In genomic region chr7:65927489-65928448, GRCh38 we compare ENCODE assay signal across 21 cellular contexts. TPM values are rescaled to one million over a fixed set of nuclear protein-coding genes. Genes with fewer than 3 reads are reported as not detected.
DNase-seq lines count a peak whose midpoint lies in the region; ATAC-seq, FAIRE-seq and TF ChIP-seq lines count a peak whose summit lies in the region.
"Had no signal": no experiment of that assay in that cellular context is flagged by ENCODE, and none has a peak within 500 bp of the region (broad histone marks: within the 10 kb centered on the region; RNA-seq: fewer than 3 reads in every experiment).

No MANE protein-coding gene starts in this region.

- H3K9me3 ChIP-seq in CD8-positive, alpha-beta memory T cell (ENCODE audit: low read length) = no peaks in the 10 kb centered on the region
- H3K9me3 ChIP-seq in K562 (replicated peaks; ENCODE audit: control insufficient read depth, insufficient read depth, low read depth, low read length) = no peaks in the 10 kb centered on the region
- H3K9me3 ChIP-seq: adrenal gland, neutrophil, suprapubic skin had no signal

- in situ Hi-C loops in K562 (cut with MboI) = no loop called here

- POLR2A ChIA-PET in CD8-positive, alpha-beta memory T cell (lab: Charles Lee) = no interaction called here
- POLR2A ChIA-PET in HEK293T (lab: Yijun Ruan, JAX) = no interaction called here
- POLR2A ChIA-PET in K562 (lab: Yijun Ruan, JAX) = no interaction called here

- no peak overlapping the region for H3K4me3 ChIP-seq in CD8-positive, alpha-beta memory T cell (ENCODE audit: low read length)
- H3K4me3 ChIP-seq in K562 = peak overlapping the region; percentile 19
- H3K4me3 ChIP-seq: adrenal gland, dorsolateral prefrontal cortex, suprapubic skin had no signal

- H4K20me1 ChIP-seq in K562 (replicated peaks; ENCODE audit: control insufficient read depth, insufficient read depth, low read length) = peaks cover 2% of the 10 kb centered on the region; the same call in 1 of the 2 replicates

- H3K27me3 ChIP-seq in CD8-positive, alpha-beta memory T cell (ENCODE audit: insufficient read depth, low read length, poor library complexity, severe bottlenecking) = no peaks in the 10 kb centered on the region
- no peaks in the 10 kb centered on the region for H3K27me3 ChIP-seq in K562 (ENCODE audit: control insufficient read depth in 2 of 2, insufficient read depth in 2 of 2, low read length in 2 of 2)
- H3K27me3 ChIP-seq: adrenal gland, dorsolateral prefrontal cortex, neutrophil, suprapubic skin had no signal

- no peaks in the 10 kb centered on the region for H3K9me3 Mint-ChIP-seq in CD8-positive, alpha-beta memory T cell
- H3K9me3 Mint-ChIP-seq in mesothelial cell of epicardium = no peaks in the 10 kb centered on the region
- H3K9me3 Mint-ChIP-seq: IgD-negative memory B cell had no signal

- peaks cover 0 to 3% (median 1%) of the 10 kb centered on the region in 3 donors for H3K36me3 Mint-ChIP-seq in CD8-positive, alpha-beta memory T cell
- peaks cover 7% of the 10 kb centered on the region for H3K36me3 Mint-ChIP-seq in mesothelial cell of epicardium

- no peaks in the 10 kb centered on the region for H3K9me1 ChIP-seq in K562 (ENCODE audit: control insufficient read depth, insufficient read depth, low read length)

- H3K27ac Mint-ChIP-seq in CD8-positive, alpha-beta memory T cell = peak overlapping the region in 2 of 8 donors; percentile 40 to 52
- H3K27ac Mint-ChIP-seq in mesothelial cell of epicardium = peak overlapping the region; percentile 37

- no peak for DNase-seq in CD8-positive, alpha-beta memory T cell
- DNase-seq in HEK293T (ENCODE audit: extremely low spot score) (peak; percentile 51), K562 (ENCODE audit: extremely low read depth in 1 of 4, low spot score in 3 of 4) (peak; percentile 81 to 94 (median 88)), mesothelial cell of epicardium (ENCODE audit: low spot score in 2 of 2, unreplicated experiment in 2 of 2) (no peak), D721Med (ENCODE audit: insufficient read length, low spot score) (no peak)
- DNase-seq: activated CD4-positive, alpha-beta T cell treated with anti-CD3 and anti-CD28 coated beads, Interleukin-2, amount 50 U/mL, for 1 hour; activated gamma-delta T cell; adrenal gland; dorsolateral prefrontal cortex; foreskin melanocyte; NCI-H1930; NCI-H446 treated with DMSO at 0.1 percent for 48 hours; stimulated activated CD4-positive, alpha-beta T cell treated with anti-CD3 and anti-CD28 coated beads, Interleukin-12 subunit alpha, Interleukin-12 subunit beta, amount 100 ng/mL, for 4 hours; SW 1271 had no signal

- H3K36me3 ChIP-seq in CD8-positive, alpha-beta memory T cell (ENCODE audit: insufficient read depth, low read length) = no peaks in the 10 kb centered on the region
- peaks cover 5% of the 10 kb centered on the region; the same call in 2 of the 3 replicates for H3K36me3 ChIP-seq in K562 (ENCODE audit: control insufficient read depth, insufficient read depth, low read length)
- H3K36me3 ChIP-seq: adrenal gland, neutrophil, suprapubic skin had no signal

- H3K4me2 ChIP-seq in K562 (ENCODE audit: insufficient read depth, low read length) = peak overlapping the region; percentile 72

- TF ChIP-seq CTCF in K562 (IDR thresholded peaks at IDR 0.05 in 2 of 3, conservative IDR thresholded peaks at IDR 0.05 in 1 of 3; ENCODE audit: insufficient read depth in 2 of 3, low read depth in 1 of 3, low read length in 3 of 3) (no peak), mesothelial cell of epicardium (IDR thresholded peaks at IDR 0.05; ENCODE audit: unreplicated experiment) (no peak), D721Med (IDR thresholded peaks at IDR 0.05; ENCODE audit: insufficient read depth, missing control alignments) (no peak)

- H3K9ac ChIP-seq in K562 (ENCODE audit: insufficient read depth in 1 of 2, low read depth in 2 of 2, low read length in 2 of 2) = peak overlapping the region; percentile 15 to 46; a peak in 3 of 4 replicates

- peak; percentile 20; the same call in 1 of the 2 replicates for TF ChIP-seq EP300 in K562 (IDR thresholded peaks at IDR 0.05; ENCODE audit: low read length)

- FAIRE-seq in K562 (lab: Jason Lieb, UNC) (peak; percentile 98), D721Med (lab: Jason Lieb, UNC) (no peak)
- FAIRE-seq: G401.6 had no signal

- H3K27me3 Mint-ChIP-seq in CD8-positive, alpha-beta memory T cell = no peaks in the 10 kb centered on the region
- no peaks in the 10 kb centered on the region for H3K27me3 Mint-ChIP-seq in mesothelial cell of epicardium (ENCODE audit: low read depth)
- H3K27me3 Mint-ChIP-seq: IgD-negative memory B cell had no signal

- no peak for TF ChIP-seq RAD21 in K562 (CRISPR knock-in tag; conservative IDR thresholded peaks at IDR 0.05 in 1 of 2, IDR thresholded peaks at IDR 0.05 in 1 of 2)

- peak overlapping the region; percentile 5; the same call in 1 of the 2 replicates for H2AFZ ChIP-seq in K562 (ENCODE audit: low read depth, low read length)

- peaks cover 76% of the 10 kb centered on the region for H3K79me2 ChIP-seq in K562 (ENCODE audit: control insufficient read depth, insufficient read depth, low read length)

- H3K4me1 Mint-ChIP-seq in CD8-positive, alpha-beta memory T cell = peaks cover 21 to 36% (median 36%) of the 10 kb centered on the region in 3 donors
- peaks cover 22% of the 10 kb centered on the region for H3K4me1 Mint-ChIP-seq in mesothelial cell of epicardium

- ATAC-seq in K562 (peak; percentile 99), HG02870 (IDR thresholded peaks at IDR 0.05; ENCODE audit: unreplicated experiment) (no peak), GM18511 (IDR thresholded peaks at IDR 0.05; ENCODE audit: unreplicated experiment) (no peak)

- TSS peak; percentile 55 for BruUV-seq in K562 (replicated peaks; lab: Mats Ljungman, UMichigan)

- H3K27ac ChIP-seq in CD8-positive, alpha-beta memory T cell (ENCODE audit: low read depth, low read length) = peak overlapping the region; percentile 27
- H3K27ac ChIP-seq in K562 (ENCODE audit: extremely low read depth, low read depth, low read length) = peak overlapping the region; percentile 64
- H3K27ac ChIP-seq: adrenal gland, dorsolateral prefrontal cortex, neutrophil, RWPE1, suprapubic skin had no signal

- peak; percentile 63 for TF ChIP-seq POLR2A in K562 (conservative IDR thresholded peaks at IDR 0.05)

- intact Hi-C loops in K562 (cut with micrococcal nuclease) = no loop called here

- no peak overlapping the region for H3K4me3 Mint-ChIP-seq in CD8-positive, alpha-beta memory T cell
- no peak overlapping the region for H3K4me3 Mint-ChIP-seq in mesothelial cell of epicardium
- H3K4me3 Mint-ChIP-seq: IgD-negative memory B cell had no signal

- H3K4me1 ChIP-seq in CD8-positive, alpha-beta memory T cell (ENCODE audit: insufficient read depth, low read length) = no peaks in the 10 kb centered on the region
- peaks cover 9 to 35% of the 10 kb centered on the region in 2 experiments; a peak in 4 of 5 replicates for H3K4me1 ChIP-seq in K562 (replicated peaks in 1 of 2; ENCODE audit: control insufficient read depth in 2 of 2, insufficient read depth in 2 of 2, low read length in 2 of 2)
- H3K4me1 ChIP-seq: adrenal gland, suprapubic skin had no signal

- CTCF ChIA-PET in CD8-positive, alpha-beta memory T cell (lab: Charles Lee) = interaction anchor here (1.3 kb wide), 1 partner anchor 10 kb away, joined by 3 read pairs; no protein-coding TSS in a partner anchor
- CTCF ChIA-PET in HEK293T (lab: Yijun Ruan, JAX) = no interaction called here
- CTCF ChIA-PET in K562 (lab: Yijun Ruan, JAX; ENCODE audit: low intra/inter-chr PET ratio) = no interaction called here

- WGBS in K562 (ENCODE audit: insufficient coverage, low coverage, missing lambda C conversion rate) = 1% methylated on average over 6 of the region's 6 CpGs

RNA-seq across cellular contexts. Expression of gene GUSB, which starts 54.2 kb away (rescaled TPM):
- total RNA-seq in CD8-positive, alpha-beta memory T cell = 10 to 100 TPM; 48.1 to 51.9 TPM
- polyA plus RNA-seq in CD8-positive, alpha-beta memory T cell = 53.9 TPM
- total RNA-seq in K562 (2011; cell fraction: chromatin; rRNA removed; ENCODE audit: low replicate concordance) = 200 and 412 TPM in 2 replicates
- 373 and 423 TPM in 2 replicates for total RNA-seq in K562 (2011; cell fraction: nucleolus; rRNA removed)
- 234 and 282 TPM in 2 replicates for total RNA-seq in K562 (2011; cell fraction: nucleoplasm; rRNA removed)
- total RNA-seq in K562 (2014; rRNA removed) = 50.2 and 52.1 TPM in 2 replicates
- total RNA-seq in K562 (2014; rRNA removed; fragmentation: Illumina TruSeq; extraction: Trizol) = 42.0 and 45.8 TPM in 2 replicates
- total RNA-seq in K562 (2015; rRNA removed; fragmentation: Illumina TruSeq; extraction: Trizol) = 57.6 and 60.1 TPM in 2 replicates
- 89.4 and 101 TPM in 2 replicates for total RNA-seq in K562 (2021)
- polyA plus RNA-seq in K562 (2011; rRNA removed) = 71.2 and 76.6 TPM in 2 replicates
- 69.7 and 117 TPM in 2 replicates for polyA plus RNA-seq in K562 (2011; cell fraction: cytosol; rRNA removed)
- 294 and 516 TPM in 2 replicates for polyA plus RNA-seq in K562 (2011; cell fraction: nucleus; rRNA removed)
- 88.4 and 131 TPM in 2 replicates for polyA plus RNA-seq in K562 (2012)
- polyA plus RNA-seq in K562 (2014; fragmentation: Illumina TruSeq; extraction: Trizol) = 79.5 and 81.8 TPM in 2 replicates
- 10 to 100 TPM; 22.7 to 24.2 TPM for polyA plus RNA-seq in K562 (2014; fragmentation: Nextera tagmentation; extraction: Ambion mirVana)
- polyA plus RNA-seq in K562 (2014; rRNA removed) = 80.9 and 102 TPM in 2 replicates
- 50.9 and 87.7 TPM in 2 replicates for polyA minus RNA-seq in K562 (2011; rRNA and poly(A)+ RNA removed)
- 43.3 and 54.1 TPM in 2 replicates for polyA minus RNA-seq in K562 (2011; cell fraction: cytosol; rRNA and poly(A)+ RNA removed)
- 41.5 and 59.5 TPM in 2 replicates for polyA minus RNA-seq in K562 (2011; cell fraction: nucleus; rRNA and poly(A)+ RNA removed)
- 39.3 to 42.1 TPM (median 39.4 TPM) in 3 replicates for total RNA-seq in mesothelial cell of epicardium

RNA-seq across cellular contexts. Expression of gene VKORC1L1, which starts 54.9 kb away (rescaled TPM):
- total RNA-seq in CD8-positive, alpha-beta memory T cell = 10 to 100 TPM; 26.2 to 27.7 TPM
- 4.0 TPM for polyA plus RNA-seq in CD8-positive, alpha-beta memory T cell
- 18.7 and 31.0 TPM in 2 replicates for total RNA-seq in K562 (2011; cell fraction: chromatin; rRNA removed; ENCODE audit: low replicate concordance)
- 17.2 and 18.3 TPM in 2 replicates for total RNA-seq in K562 (2011; cell fraction: nucleolus; rRNA removed)
- 35.9 and 64.1 TPM in 2 replicates for total RNA-seq in K562 (2011; cell fraction: nucleoplasm; rRNA removed)
- total RNA-seq in K562 (2014; rRNA removed) = 12.1 and 17.4 TPM in 2 replicates
- total RNA-seq in K562 (2014; rRNA removed; fragmentation: Illumina TruSeq; extraction: Trizol) = 19.2 and 19.3 TPM in 2 replicates
- total RNA-seq in K562 (2015; rRNA removed; fragmentation: Illumina TruSeq; extraction: Trizol) = 17.6 and 18.5 TPM in 2 replicates
- total RNA-seq in K562 (2021) = 31.5 and 34.3 TPM in 2 replicates
- polyA plus RNA-seq in K562 (2011; rRNA removed) = 20.1 and 32.9 TPM in 2 replicates
- polyA plus RNA-seq in K562 (2011; cell fraction: cytosol; rRNA removed) = 14.9 and 17.2 TPM in 2 replicates
- polyA plus RNA-seq in K562 (2011; cell fraction: nucleus; rRNA removed) = 4.8 and 6.6 TPM in 2 replicates
- polyA plus RNA-seq in K562 (2012) = 19.8 and 23.8 TPM in 2 replicates
- polyA plus RNA-seq in K562 (2014; fragmentation: Illumina TruSeq; extraction: Trizol) = 31.6 and 36.5 TPM in 2 replicates
- 1 to 10 TPM; 6.8 to 8.1 TPM for polyA plus RNA-seq in K562 (2014; fragmentation: Nextera tagmentation; extraction: Ambion mirVana)
- polyA plus RNA-seq in K562 (2014; rRNA removed) = 21.0 and 30.3 TPM in 2 replicates
- 24.5 and 35.4 TPM in 2 replicates for polyA minus RNA-seq in K562 (2011; rRNA and poly(A)+ RNA removed)
- polyA minus RNA-seq in K562 (2011; cell fraction: cytosol; rRNA and poly(A)+ RNA removed) = 11.2 and 18.7 TPM in 2 replicates
- 3.1 and 3.7 TPM in 2 replicates for polyA minus RNA-seq in K562 (2011; cell fraction: nucleus; rRNA and poly(A)+ RNA removed)
- total RNA-seq in mesothelial cell of epicardium = 23.1 to 25.5 TPM (median 23.8 TPM) in 3 replicates

Comparison
In these comparisons a context has a peak if more than half of its experiments do, and no peak if none do; other contexts are left out.
1. DNase-seq: peak in HEK293T (single experiment) and K562 (4 of 4); none in CD8-positive, alpha-beta memory T cell (0 of 5), mesothelial cell of epicardium (0 of 2) and D721Med (single experiment).